Comparison of ENCODE assay signal across 8 cellular contexts in the genomic region with DNA sequence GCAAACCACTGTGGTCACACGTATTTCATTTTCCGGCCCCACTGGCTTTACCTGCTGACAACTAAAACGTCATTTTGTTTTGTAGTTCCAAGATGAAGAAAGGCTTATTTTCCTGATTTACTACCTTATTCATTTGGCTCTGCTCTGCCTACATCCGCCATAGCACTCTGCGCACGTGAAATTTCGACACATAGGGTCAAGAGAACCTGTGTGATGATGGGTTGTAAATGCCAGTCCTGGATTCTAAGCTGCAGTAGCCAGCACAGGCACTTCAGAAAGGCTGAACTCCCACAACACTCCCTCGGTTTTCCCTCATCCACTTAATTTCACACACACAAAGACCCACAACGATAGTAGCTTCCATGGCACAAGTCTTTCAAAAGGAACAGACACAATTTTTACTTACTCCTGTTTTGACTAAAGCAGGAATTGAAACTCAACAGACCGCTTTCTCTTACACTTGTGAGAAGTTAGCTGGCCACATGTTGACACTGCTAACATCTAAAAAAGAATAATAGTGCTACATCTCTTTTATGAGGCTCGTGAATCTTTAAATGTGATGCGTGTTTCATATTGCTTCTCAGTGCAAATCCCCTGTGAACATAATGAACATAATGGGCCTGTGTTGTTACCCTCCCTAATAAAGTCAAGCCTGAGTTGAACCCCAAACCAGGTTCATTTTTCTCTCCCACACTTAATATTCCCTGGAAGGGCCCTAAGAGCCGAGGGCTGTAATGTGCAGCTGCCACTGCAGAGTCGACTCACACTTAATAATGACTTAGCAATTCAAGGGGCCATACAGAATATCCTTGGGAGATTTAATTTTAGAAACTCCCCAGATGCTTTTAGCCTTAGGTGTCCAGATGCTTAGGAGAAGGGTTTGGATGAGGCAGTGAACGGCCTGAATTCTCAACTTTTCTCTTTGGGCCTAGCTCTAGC. TPM values are rescaled to one million over a fixed set of nuclear protein-coding genes. Genes with fewer than 3 reads are reported as not detected.
DNase-seq lines count a peak whose midpoint lies in the region; ATAC-seq and TF ChIP-seq lines count a peak whose summit lies in the region.

No MANE protein-coding gene starts in this region.

- no peak overlapping the region for H3K4me3 ChIP-seq in HL-60 (replicated peaks; ENCODE audit: insufficient read depth, low read length)

- H3K4me1 Mint-ChIP-seq in activated naive CD8-positive, alpha-beta T cell (ENCODE audit: low read depth), result peaks cover 64% of the 10 kb centered on the region
- peaks cover 64 to 68% of the 10 kb centered on the region in 2 donors for H3K4me1 Mint-ChIP-seq in natural killer cell treated with Interleukin-12 subunit alpha and Interleukin-12 subunit beta and Interleukin-15 and Interleukin-18, amount 100 ng/mL, for 72 hours (ENCODE audit: low read depth in 2 of 2)

- H3K36me3 Mint-ChIP-seq in activated naive CD8-positive, alpha-beta T cell, result no peaks in the 10 kb centered on the region
- H3K36me3 Mint-ChIP-seq in natural killer cell treated with Interleukin-12 subunit alpha and Interleukin-12 subunit beta and Interleukin-15 and Interleukin-18, amount 100 ng/mL, for 72 hours, result peaks cover 4% of the 10 kb centered on the region

- no peak for TF ChIP-seq CTCF in HL-60 (IDR thresholded peaks at IDR 0.05; ENCODE audit: insufficient read depth, low read length)

- H3K27me3 ChIP-seq in HL-60 (ENCODE audit: insufficient read depth, poor library complexity, severe bottlenecking), result no peaks in the 10 kb centered on the region

- H3K27me3 Mint-ChIP-seq in activated naive CD8-positive, alpha-beta T cell, result no peaks in the 10 kb centered on the region
- no peaks in the 10 kb centered on the region for H3K27me3 Mint-ChIP-seq in natural killer cell treated with Interleukin-12 subunit alpha and Interleukin-12 subunit beta and Interleukin-15 and Interleukin-18, amount 100 ng/mL, for 72 hours

- peak; percentile 2 to 7 for ATAC-seq in natural killer cell treated with Interleukin-12 subunit alpha and Interleukin-12 subunit beta and Interleukin-15 and Interleukin-18, amount 100 ng/mL, for 72 hours
- no peak for ATAC-seq in HG03039 (IDR thresholded peaks at IDR 0.05; ENCODE audit: unreplicated experiment)

- DNase-seq in EH (ENCODE audit: low read depth) (peak; percentile 80), HL-60 (ENCODE audit: low read depth in 1 of 2, low spot score in 1 of 2) (peak in 1 of 2 experiments; percentile 29), Kasumi-1 (lab: John Stamatoyannopoulos, UW) (no peak), SW480 (ENCODE audit: low spot score) (no peak), HuH-7.5 (ENCODE audit: low spot score) (no peak)
- DNase-seq in natural killer cell treated with Interleukin-12 subunit alpha and Interleukin-12 subunit beta and Interleukin-15 and Interleukin-18, amount 100 ng/mL, for 72 hours (ENCODE audit: low spot score), result no peak

- H3K27ac Mint-ChIP-seq in activated naive CD8-positive, alpha-beta T cell, result peak overlapping the region; percentile 98
- peak overlapping the region; percentile 95 for H3K27ac Mint-ChIP-seq in natural killer cell treated with Interleukin-12 subunit alpha and Interleukin-12 subunit beta and Interleukin-15 and Interleukin-18, amount 100 ng/mL, for 72 hours

- H3K27ac ChIP-seq in HL-60 (replicated peaks), result peak overlapping the region; percentile 38

- no peaks in the 10 kb centered on the region for H3K9me3 Mint-ChIP-seq in activated naive CD8-positive, alpha-beta T cell (ENCODE audit: low read depth)
- no peaks in the 10 kb centered on the region for H3K9me3 Mint-ChIP-seq in natural killer cell treated with Interleukin-12 subunit alpha and Interleukin-12 subunit beta and Interleukin-15 and Interleukin-18, amount 100 ng/mL, for 72 hours

- H3K4me3 Mint-ChIP-seq in activated naive CD8-positive, alpha-beta T cell, result peak overlapping the region; percentile 93
- peak overlapping the region; percentile 98 for H3K4me3 Mint-ChIP-seq in natural killer cell treated with Interleukin-12 subunit alpha and Interleukin-12 subunit beta and Interleukin-15 and Interleukin-18, amount 100 ng/mL, for 72 hours

RNA-seq across cellular contexts. Expression of gene RUNX1, which starts 1.5 kb away (rescaled TPM):
- 100 to 1,000 TPM in 1 of 2 donors, 10 to 100 TPM in 1; 67.8 to 121 TPM for total RNA-seq in natural killer cell treated with Interleukin-12 subunit alpha and Interleukin-12 subunit beta and Interleukin-15 and Interleukin-18, amount 100 ng/mL, for 72 hours
